Comparison of ENCODE assay signal across 1 cellular context in the genomic region with DNA sequence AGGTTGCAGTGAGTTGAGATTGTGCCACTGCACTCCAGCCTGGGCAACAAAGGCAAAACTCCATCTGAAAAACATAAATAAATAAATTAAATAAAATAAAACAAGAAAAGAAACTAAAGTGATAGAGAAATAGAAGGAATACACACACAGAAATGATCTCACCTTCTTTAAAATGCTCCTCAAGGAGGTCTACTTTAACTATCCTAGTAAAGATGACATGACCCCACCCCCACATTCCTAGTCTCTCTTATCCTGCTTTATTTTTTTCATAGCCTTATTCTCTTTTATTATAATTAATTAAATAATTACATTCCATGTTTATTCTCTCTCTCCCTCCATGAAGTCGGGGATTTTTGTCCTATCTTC.
TF ChIP-seq lines count a peak whose summit lies in the region.

No MANE protein-coding gene starts in this region.

TF ChIP-seq in K562, 482 proteins besides CTCF, POLR2A, EP300 and RAD21 (continued from another document and continues in another):
- TF ChIP-seq ZFX (CRISPR knock-in tag; IDR thresholded peaks at IDR 0.05): no peak
- TF ChIP-seq POLR2G (IDR thresholded peaks at IDR 0.05; ENCODE audit: low read depth, low read length): 0 out of 2 replicates have a peak, but pooled peaks have one; percentile 42
- TF ChIP-seq PTTG1 (tag; IDR thresholded peaks at IDR 0.05; ENCODE audit: low read depth): no peak
- no peak for TF ChIP-seq ZKSCAN3 (CRISPR knock-in tag; IDR thresholded peaks at IDR 0.05)
- TF ChIP-seq NFRKB (IDR thresholded peaks at IDR 0.05; ENCODE audit: low read depth): no peak; the same call in 1 of the 2 replicates
- no peak for TF ChIP-seq MGA (IDR thresholded peaks at IDR 0.05)
- TF ChIP-seq RBFOX2 (IDR thresholded peaks at IDR 0.05; ENCODE audit: low read depth, low read length): peak; percentile 60
- no peak for TF ChIP-seq CSDE1 (IDR thresholded peaks at IDR 0.05)
- 0 out of 2 replicates have a peak, but pooled peaks have one; percentile 4 for TF ChIP-seq TAF7 (tag; IDR thresholded peaks at IDR 0.05)
- no peak for TF ChIP-seq KLF13 (tag; IDR thresholded peaks at IDR 0.05; ENCODE audit: borderline replicate concordance, low read depth)
- TF ChIP-seq, protein P1, sequence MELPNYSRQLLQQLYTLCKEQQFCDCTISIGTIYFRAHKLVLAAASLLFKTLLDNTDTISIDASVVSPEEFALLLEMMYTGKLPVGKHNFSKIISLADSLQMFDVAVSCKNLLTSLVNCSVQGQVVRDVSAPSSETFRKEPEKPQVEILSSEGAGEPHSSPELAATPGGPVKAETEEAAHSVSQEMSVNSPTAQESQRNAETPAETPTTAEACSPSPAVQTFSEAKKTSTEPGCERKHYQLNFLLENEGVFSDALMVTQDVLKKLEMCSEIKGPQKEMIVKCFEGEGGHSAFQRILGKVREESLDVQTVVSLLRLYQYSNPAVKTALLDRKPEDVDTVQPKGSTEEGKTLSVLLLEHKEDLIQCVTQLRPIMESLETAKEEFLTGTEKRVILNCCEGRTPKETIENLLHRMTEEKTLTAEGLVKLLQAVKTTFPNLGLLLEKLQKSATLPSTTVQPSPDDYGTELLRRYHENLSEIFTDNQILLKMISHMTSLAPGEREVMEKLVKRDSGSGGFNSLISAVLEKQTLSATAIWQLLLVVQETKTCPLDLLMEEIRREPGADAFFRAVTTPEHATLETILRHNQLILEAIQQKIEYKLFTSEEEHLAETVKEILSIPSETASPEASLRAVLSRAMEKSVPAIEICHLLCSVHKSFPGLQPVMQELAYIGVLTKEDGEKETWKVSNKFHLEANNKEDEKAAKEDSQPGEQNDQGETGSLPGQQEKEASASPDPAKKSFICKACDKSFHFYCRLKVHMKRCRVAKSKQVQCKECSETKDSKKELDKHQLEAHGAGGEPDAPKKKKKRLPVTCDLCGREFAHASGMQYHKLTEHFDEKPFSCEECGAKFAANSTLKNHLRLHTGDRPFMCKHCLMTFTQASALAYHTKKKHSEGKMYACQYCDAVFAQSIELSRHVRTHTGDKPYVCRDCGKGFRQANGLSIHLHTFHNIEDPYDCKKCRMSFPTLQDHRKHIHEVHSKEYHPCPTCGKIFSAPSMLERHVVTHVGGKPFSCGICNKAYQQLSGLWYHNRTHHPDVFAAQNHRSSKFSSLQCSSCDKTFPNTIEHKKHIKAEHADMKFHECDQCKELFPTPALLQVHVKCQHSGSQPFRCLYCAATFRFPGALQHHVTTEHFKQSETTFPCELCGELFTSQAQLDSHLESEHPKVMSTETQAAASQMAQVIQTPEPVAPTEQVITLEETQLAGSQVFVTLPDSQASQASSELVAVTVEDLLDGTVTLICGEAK (IDR thresholded peaks at IDR 0.05): peak; percentile 15; the same call in 1 of the 2 replicates
- TF ChIP-seq, protein P1 (CRISPR knock-in tag; IDR thresholded peaks at IDR 0.05): no peak
- TF ChIP-seq ZNF24 (IDR thresholded peaks at IDR 0.05): no peak
- no peak for TF ChIP-seq NFATC3 (IDR thresholded peaks at IDR 0.05)
- TF ChIP-seq, protein P2, sequence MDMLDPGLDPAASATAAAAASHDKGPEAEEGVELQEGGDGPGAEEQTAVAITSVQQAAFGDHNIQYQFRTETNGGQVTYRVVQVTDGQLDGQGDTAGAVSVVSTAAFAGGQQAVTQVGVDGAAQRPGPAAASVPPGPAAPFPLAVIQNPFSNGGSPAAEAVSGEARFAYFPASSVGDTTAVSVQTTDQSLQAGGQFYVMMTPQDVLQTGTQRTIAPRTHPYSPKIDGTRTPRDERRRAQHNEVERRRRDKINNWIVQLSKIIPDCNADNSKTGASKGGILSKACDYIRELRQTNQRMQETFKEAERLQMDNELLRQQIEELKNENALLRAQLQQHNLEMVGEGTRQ (CRISPR knock-in tag; IDR thresholded peaks at IDR 0.05): no peak
- no peak for TF ChIP-seq TSC22D4 (tag; IDR thresholded peaks at IDR 0.05)
- TF ChIP-seq ARID2 (IDR thresholded peaks at IDR 0.05): no peak
- no peak for TF ChIP-seq ZNF644 (tag; IDR thresholded peaks at IDR 0.05; ENCODE audit: low read depth)
- 0 out of 2 replicates have a peak, but pooled peaks have one; percentile 3 for TF ChIP-seq THRA (IDR thresholded peaks at IDR 0.05)
- no peak for TF ChIP-seq BRF2 (IDR thresholded peaks at IDR 0.05; ENCODE audit: borderline replicate concordance, insufficient read depth, insufficient read length)
- 0 out of 2 replicates have a peak, but pooled peaks have one; percentile 4 for TF ChIP-seq ZNF274 (IDR thresholded peaks at IDR 0.05; ENCODE audit: borderline replicate concordance, low read depth, low read length)
- TF ChIP-seq, protein P3, sequence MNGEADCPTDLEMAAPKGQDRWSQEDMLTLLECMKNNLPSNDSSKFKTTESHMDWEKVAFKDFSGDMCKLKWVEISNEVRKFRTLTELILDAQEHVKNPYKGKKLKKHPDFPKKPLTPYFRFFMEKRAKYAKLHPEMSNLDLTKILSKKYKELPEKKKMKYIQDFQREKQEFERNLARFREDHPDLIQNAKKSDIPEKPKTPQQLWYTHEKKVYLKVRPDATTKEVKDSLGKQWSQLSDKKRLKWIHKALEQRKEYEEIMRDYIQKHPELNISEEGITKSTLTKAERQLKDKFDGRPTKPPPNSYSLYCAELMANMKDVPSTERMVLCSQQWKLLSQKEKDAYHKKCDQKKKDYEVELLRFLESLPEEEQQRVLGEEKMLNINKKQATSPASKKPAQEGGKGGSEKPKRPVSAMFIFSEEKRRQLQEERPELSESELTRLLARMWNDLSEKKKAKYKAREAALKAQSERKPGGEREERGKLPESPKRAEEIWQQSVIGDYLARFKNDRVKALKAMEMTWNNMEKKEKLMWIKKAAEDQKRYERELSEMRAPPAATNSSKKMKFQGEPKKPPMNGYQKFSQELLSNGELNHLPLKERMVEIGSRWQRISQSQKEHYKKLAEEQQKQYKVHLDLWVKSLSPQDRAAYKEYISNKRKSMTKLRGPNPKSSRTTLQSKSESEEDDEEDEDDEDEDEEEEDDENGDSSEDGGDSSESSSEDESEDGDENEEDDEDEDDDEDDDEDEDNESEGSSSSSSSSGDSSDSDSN (IDR thresholded peaks at IDR 0.05; ENCODE audit: borderline replicate concordance in 1 of 2, low read depth in 2 of 2, low read length in 2 of 2): no peak
- TF ChIP-seq ZNF311 (CRISPR knock-in tag; IDR thresholded peaks at IDR 0.05): no peak
- no peak for TF ChIP-seq HNRNPLL (IDR thresholded peaks at IDR 0.05; ENCODE audit: low read depth, low read length, poor library complexity, severe bottlenecking)
